ENCODE assay signal across 10 cellular contexts in genomic region chr7:47570649-47571050, GRCh38. TPM values are rescaled to one million over a fixed set of nuclear protein-coding genes. Genes with fewer than 3 reads are reported as not detected.
DNase-seq lines count a peak whose midpoint lies in the region; ATAC-seq, FAIRE-seq and TF ChIP-seq lines count a peak whose summit lies in the region.
"Had no signal": no experiment of that assay in that cellular context is flagged by ENCODE, and none has a peak within 500 bp of the region (broad histone marks: within the 10 kb centered on the region; RNA-seq: fewer than 3 reads in every experiment).

No MANE protein-coding gene starts in this region.

- FAIRE-seq in pancreas (lab: Jason Lieb, UNC): no peak
- FAIRE-seq: GM12878 had no signal

- no peaks in the 10 kb centered on the region for H3K36me3 ChIP-seq in pancreas

- no peaks in the 10 kb centered on the region for H3K9me3 ChIP-seq in pancreas

- intact Hi-C loops in pancreas (cut with DNase I): loop anchor here in 2 of 3 donors (5.0 to 10.0 kb wide), 3 partner anchors 38 to 126 kb away; no protein-coding TSS in a partner anchor

- DNase-seq in NCI-H2171 treated with DMSO at 0.1 percent for 48 hours (lab: John Stamatoyannopoulos, UW) (peak; percentile 24), NCI-H2171 (lab: John Stamatoyannopoulos, UW) (no peak), fibroblast of the aortic adventitia (ENCODE audit: low read depth) (peak; percentile 95), pancreas (peak in 2 of 6 donors; percentile 45 to 61), T-helper 1 cell (no peak), NCI-H748 (lab: John Stamatoyannopoulos, UW; ENCODE audit: unreplicated experiment) (no peak)
- DNase-seq: effector CD4-positive, alpha-beta T cell had no signal

- WGBS in pancreas, 2 donors: 15 to 17% methylated on average over 4 of the region's 4 CpGs

- no peak for TF ChIP-seq CTCF in fibroblast of the aortic adventitia (IDR thresholded peaks at IDR 0.05; ENCODE audit: insufficient read depth, low read length)
- no peak for TF ChIP-seq CTCF in pancreas (IDR thresholded peaks at IDR 0.05)

- peaks cover 70 to 82% (median 78%) of the 10 kb centered on the region in 3 donors for H3K4me1 ChIP-seq in pancreas

- peak overlapping the region; percentile 80 to 89 (median 82) for H3K27ac ChIP-seq in pancreas

- H3K27me3 ChIP-seq in pancreas: no peaks in the 10 kb centered on the region

- H3K4me3 ChIP-seq in fibroblast of the aortic adventitia (ENCODE audit: low read depth, low read length) (no peak overlapping the region), pancreas (no peak overlapping the region)
- H3K4me3 ChIP-seq: GM12878 had no signal

- ATAC-seq in pancreas: peak; percentile 4 to 31 (median 18)
- no peak for ATAC-seq in GM21360 (IDR thresholded peaks at IDR 0.05; ENCODE audit: unreplicated experiment)
- ATAC-seq in GM18867 (IDR thresholded peaks at IDR 0.05; ENCODE audit: unreplicated experiment): no peak
- ATAC-seq: GM12878 had no signal

RNA-seq across cellular contexts. Expression of gene TNS3, which starts 11.3 kb away (rescaled TPM):
- total RNA-seq in fibroblast of the aortic adventitia (ENCODE audit: low replicate concordance) (7.1 and 28.3 TPM in 2 replicates), pancreas (100 to 1,000 TPM in 2 of 6 donors, 10 to 100 TPM in 4; 84.0 to 125 (median 97.5) TPM)
- polyA plus RNA-seq in pancreas: 10 to 100 TPM; 28.0 to 37.5 TPM

Comparison
In these comparisons a context has a peak if more than half of its experiments do, and no peak if none do; other contexts are left out.
1. DNase-seq: peak in NCI-H2171 treated with DMSO at 0.1 percent for 48 hours (single experiment) and fibroblast of the aortic adventitia (single experiment); none in NCI-H2171 (single experiment), T-helper 1 cell (0 of 5) and NCI-H748 (single experiment).
2. ATAC-seq: peak in pancreas (4 of 4); none in GM21360 (single experiment) and GM18867 (single experiment).